In the genomic region with DNA sequence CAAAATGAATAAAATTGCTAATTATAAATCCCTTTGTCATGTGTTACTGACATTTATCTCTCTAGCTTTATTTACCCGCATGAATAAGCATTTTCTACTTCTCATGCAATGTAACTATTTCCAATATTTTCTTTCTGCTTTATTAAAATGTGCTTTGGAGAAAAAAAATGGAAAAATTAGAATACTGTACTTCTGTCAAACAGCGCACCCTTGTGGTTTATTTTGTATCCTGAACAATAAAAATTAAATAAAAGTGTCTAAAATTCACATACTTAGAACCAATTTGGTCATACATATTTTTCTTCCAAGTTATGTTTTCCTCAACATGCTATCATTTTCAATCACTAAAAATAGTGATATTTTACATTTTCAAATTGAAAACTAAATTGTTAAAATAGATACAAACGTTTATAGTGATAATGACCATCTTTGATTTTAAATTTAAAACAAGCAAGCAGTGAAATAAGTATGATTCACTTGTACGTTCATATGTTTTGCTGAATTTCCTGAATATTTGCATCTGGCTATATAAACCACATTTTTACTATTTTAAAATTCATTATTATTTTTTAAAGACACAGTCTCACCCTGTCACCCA, we compare ENCODE assay signal across 1 cellular context.
TF ChIP-seq lines count a peak whose summit lies in the region.

No MANE protein-coding gene starts in this region.

TF ChIP-seq in GM23338, 12 proteins besides CTCF, POLR2A, EP300 and RAD21 (continued from another document):
- TF ChIP-seq, protein P1, sequence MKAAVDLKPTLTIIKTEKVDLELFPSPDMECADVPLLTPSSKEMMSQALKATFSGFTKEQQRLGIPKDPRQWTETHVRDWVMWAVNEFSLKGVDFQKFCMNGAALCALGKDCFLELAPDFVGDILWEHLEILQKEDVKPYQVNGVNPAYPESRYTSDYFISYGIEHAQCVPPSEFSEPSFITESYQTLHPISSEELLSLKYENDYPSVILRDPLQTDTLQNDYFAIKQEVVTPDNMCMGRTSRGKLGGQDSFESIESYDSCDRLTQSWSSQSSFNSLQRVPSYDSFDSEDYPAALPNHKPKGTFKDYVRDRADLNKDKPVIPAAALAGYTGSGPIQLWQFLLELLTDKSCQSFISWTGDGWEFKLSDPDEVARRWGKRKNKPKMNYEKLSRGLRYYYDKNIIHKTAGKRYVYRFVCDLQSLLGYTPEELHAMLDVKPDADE (IDR thresholded peaks at IDR 0.05) = no peak
- no peak for TF ChIP-seq POLR2AphosphoS5 (IDR thresholded peaks at IDR 0.05; ENCODE audit: low read depth)
- TF ChIP-seq NANOG (IDR thresholded peaks at IDR 0.05; ENCODE audit: borderline replicate concordance) = no peak
- no peak for TF ChIP-seq CREB1 (CRISPR knock-in tag; IDR thresholded peaks at IDR 0.05; ENCODE audit: low read depth)
- TF ChIP-seq EZH2 (IDR thresholded peaks at IDR 0.05; ENCODE audit: low read depth, unreplicated experiment) = no peak
